17 cellular contexts compared by ENCODE assay signal in the genomic region with DNA sequence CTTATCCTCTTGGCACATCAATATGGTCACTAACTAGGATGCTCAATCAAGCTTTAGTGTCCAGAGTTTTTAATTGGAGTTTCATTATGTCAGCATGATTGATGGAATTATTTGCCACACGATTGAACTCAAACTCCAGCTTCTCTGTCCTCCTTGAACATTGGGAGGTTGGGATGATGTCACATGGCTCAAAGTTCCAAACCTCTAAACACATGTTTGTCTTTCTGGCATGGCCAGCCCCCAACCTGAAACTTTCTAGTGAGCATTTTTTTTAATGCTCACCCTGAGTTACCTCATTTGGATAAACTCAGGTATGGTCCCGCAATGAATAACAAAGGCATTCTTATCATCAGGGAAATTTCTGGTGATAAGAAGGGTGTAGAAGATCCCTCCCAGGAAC.
A peak's percentile ranks its signal among the peaks of the same experiment; 100 is the strongest.
DNase-seq lines count a peak whose midpoint lies in the region; ATAC-seq, FAIRE-seq and TF ChIP-seq lines count a peak whose summit lies in the region.
"Had no signal": no experiment of that assay in that cellular context is flagged by ENCODE, and none has a peak within 500 bp of the region (broad histone marks: within the 10 kb centered on the region; RNA-seq: fewer than 3 reads in every experiment).

No MANE protein-coding gene starts in this region.

- H3K27ac ChIP-seq in HepG2 (ENCODE audit: extremely low read length, insufficient read depth, low read length) (no peak overlapping the region), trophoblast cell (ENCODE audit: low read depth, low read length) (no peak overlapping the region)

- H3K27ac Mint-ChIP-seq in activated T-helper 17 cell treated with anti-CD3 and anti-CD28 coated beads, Interleukin-2, amount 50 U/mL, for 72 hours: no peak overlapping the region
- H3K27ac Mint-ChIP-seq: CD4-positive, CD25-positive, alpha-beta regulatory T cell; CD8-positive, alpha-beta T cell had no signal

- H3K79me1 ChIP-seq in trophoblast cell (ENCODE audit: low read length): peaks cover 5% of the 10 kb centered on the region

- no peak overlapping the region for H4K91ac ChIP-seq in trophoblast cell (ENCODE audit: low read depth, low read length)

- FAIRE-seq in HTR-8/SVneo (lab: Jason Lieb, UNC) (peak; percentile 60), HepG2 (lab: Jason Lieb, UNC) (peak; percentile 70)
- FAIRE-seq: G401.6, GM12892, H54 had no signal

- TF ChIP-seq POLR2A in HepG2 (IDR thresholded peaks at IDR 0.05; ENCODE audit: insufficient read depth in 1 of 2, low read depth in 2 of 2, low read length in 2 of 2): no peak

- no peak for TF ChIP-seq CTCF in HepG2 (CRISPR knock-in tag; IDR thresholded peaks at IDR 0.05)

- H3K4me3 ChIP-seq in HepG2 (replicated peaks in 1 of 3; ENCODE audit: insufficient read depth in 1 of 3, low read depth in 2 of 3, low read length in 3 of 3): no peak overlapping the region
- H3K4me3 ChIP-seq in trophoblast cell (ENCODE audit: low read depth, low read length): no peak overlapping the region
- H3K4me3 ChIP-seq: HAP-1 had no signal

- H3K27me3 Mint-ChIP-seq in activated T-helper 17 cell treated with anti-CD3 and anti-CD28 coated beads, Interleukin-2, amount 50 U/mL, for 72 hours: peaks cover 4% of the 10 kb centered on the region

- H3K4me2 ChIP-seq in HepG2 (ENCODE audit: low read depth, low read length): no peak overlapping the region
- H3K4me2 ChIP-seq in trophoblast cell (ENCODE audit: low read length): no peak overlapping the region

- H3K79me2 ChIP-seq in HepG2 (ENCODE audit: insufficient read depth, low read length) (no peaks in the 10 kb centered on the region), trophoblast cell (ENCODE audit: control insufficient read depth, insufficient read depth, low read length, poor library complexity) (no peaks in the 10 kb centered on the region)

- H2AK5ac ChIP-seq in trophoblast cell (ENCODE audit: low read length): no peak overlapping the region

- DNase-seq in HTR-8/SVneo (ENCODE audit: insufficient read length, low spot score) (no peak), HepG2 (ENCODE audit: low spot score) (peak; percentile 49), trophoblast cell (no peak), NCI-H2227 (lab: John Stamatoyannopoulos, UW; ENCODE audit: unreplicated experiment) (no peak)
- DNase-seq in effector CD4-positive, alpha-beta T cell: no peak
- DNase-seq: C1 segment of cervical spinal cord; Caco-2; CD4-positive, CD25-positive, alpha-beta regulatory T cell; CD8-positive, alpha-beta T cell; DMS153; DND-41; GOT3 had no signal

- POLR2A ChIA-PET in HepG2 (lab: Yijun Ruan, JAX): no interaction called here

- TF ChIP-seq RAD21 in HepG2 (CRISPR knock-in tag; IDR thresholded peaks at IDR 0.05): no peak

- no peak overlapping the region for H2BK120ac ChIP-seq in trophoblast cell (ENCODE audit: insufficient read depth, low read length, poor library complexity)

- no peak overlapping the region for H4K12ac ChIP-seq in trophoblast cell (ENCODE audit: low read depth, low read length)

- no peak overlapping the region for H3K23ac ChIP-seq in trophoblast cell (ENCODE audit: low read length)

- BruUV-seq in HepG2 (replicated peaks; lab: Mats Ljungman, UMichigan): no TSS peak

- intact Hi-C loops in HepG2 (cut with micrococcal nuclease; ENCODE audit: unreplicated experiment): no loop called here

- H2BK12ac ChIP-seq in trophoblast cell (ENCODE audit: low read length): peak overlapping the region; percentile 80

- no peak overlapping the region for H2BK5ac ChIP-seq in trophoblast cell (ENCODE audit: low read depth, low read length, poor library complexity)

- H2AFZ ChIP-seq in HepG2 (ENCODE audit: low read length): no peak overlapping the region
- no peak overlapping the region for H2AFZ ChIP-seq in trophoblast cell (ENCODE audit: insufficient read depth, low read length, poor library complexity)

- H3K36me3 Mint-ChIP-seq in activated T-helper 17 cell treated with anti-CD3 and anti-CD28 coated beads, Interleukin-2, amount 50 U/mL, for 72 hours (ENCODE audit: low read depth): no peaks in the 10 kb centered on the region
- H3K36me3 Mint-ChIP-seq: CD4-positive, CD25-positive, alpha-beta regulatory T cell; CD8-positive, alpha-beta T cell had no signal

- H4K20me1 ChIP-seq in HepG2 (ENCODE audit: insufficient read depth, low read length): no peaks in the 10 kb centered on the region

- no peak overlapping the region for H3K14ac ChIP-seq in trophoblast cell (ENCODE audit: low read length)

- H3K4ac ChIP-seq in trophoblast cell (ENCODE audit: low read depth, low read length): no peak overlapping the region

- H3K4me1 Mint-ChIP-seq in activated T-helper 17 cell treated with anti-CD3 and anti-CD28 coated beads, Interleukin-2, amount 50 U/mL, for 72 hours: peaks cover 1% of the 10 kb centered on the region

- H3K4me1 ChIP-seq in HepG2 (ENCODE audit: insufficient read depth, low read length): peaks cover 49% of the 10 kb centered on the region
- peaks cover 0 to 8% of the 10 kb centered on the region in 2 experiments for H3K4me1 ChIP-seq in trophoblast cell (ENCODE audit: control insufficient read depth in 1 of 2, insufficient read depth in 2 of 2, low read length in 2 of 2)

- H3K9ac ChIP-seq in HepG2 (ENCODE audit: insufficient read depth, low read depth, low read length): no peak overlapping the region
- no peak overlapping the region for H3K9ac ChIP-seq in trophoblast cell (ENCODE audit: low read length)

- 10% methylated on average over 2 of the region's 2 CpGs for WGBS in HepG2 (ENCODE audit: low lambda C conversion rate)
- no CpG with 5 or more reads among the region's 2 CpGs for WGBS in trophoblast cell (ENCODE audit: extremely low coverage, insufficient coverage, insufficient read length)

- ATAC-seq in HepG2: no peak
- ATAC-seq in activated T-helper 17 cell treated with anti-CD3 and anti-CD28 coated beads, Interleukin-2, amount 50 U/mL, for 72 hours (replicated peaks): no peak
- ATAC-seq: CD8-positive, alpha-beta T cell had no signal

- H3K36me3 ChIP-seq in HepG2 (replicated peaks in 1 of 2; ENCODE audit: control insufficient read depth in 1 of 2, insufficient read depth in 2 of 2, low read length in 2 of 2) (no peaks in the 10 kb centered on the region), trophoblast cell (ENCODE audit: control insufficient read depth in 1 of 2, insufficient read depth in 2 of 2, low read length in 2 of 2) (no peaks in the 10 kb centered on the region)
- H3K36me3 ChIP-seq: HAP-1 had no signal

- H3K9me3 ChIP-seq in HepG2 (ENCODE audit: low read length): no peaks in the 10 kb centered on the region
- H3K9me3 ChIP-seq in trophoblast cell (ENCODE audit: insufficient read depth, low read depth, low read length): no peaks in the 10 kb centered on the region
- H3K9me3 ChIP-seq: Caco-2, HAP-1 had no signal

- CTCF ChIA-PET in HepG2 (lab: Yijun Ruan, JAX; ENCODE audit: low intra/inter-chr PET ratio, low total read pairs): no interaction called here

- in situ Hi-C loops in HepG2 (cut with HindIII; ENCODE audit: extremely low pct_ligation_motif_present, low pct_unique_long_range_greater_than_20kb): no loop called here

- H3K4me3 Mint-ChIP-seq in activated T-helper 17 cell treated with anti-CD3 and anti-CD28 coated beads, Interleukin-2, amount 50 U/mL, for 72 hours: no peak overlapping the region
- H3K4me3 Mint-ChIP-seq: CD4-positive, CD25-positive, alpha-beta regulatory T cell; CD8-positive, alpha-beta T cell had no signal

- H3K18ac ChIP-seq in trophoblast cell (ENCODE audit: low read length): no peak overlapping the region

- peaks cover 3% of the 10 kb centered on the region for H3K9me3 Mint-ChIP-seq in activated T-helper 17 cell treated with anti-CD3 and anti-CD28 coated beads, Interleukin-2, amount 50 U/mL, for 72 hours
- H3K9me3 Mint-ChIP-seq: CD8-positive, alpha-beta T cell had no signal

- TF ChIP-seq EP300 in HepG2 (IDR thresholded peaks at IDR 0.05; ENCODE audit: low read depth in 2 of 2, low read length in 2 of 2) (0 out of 4 replicates have a peak, but pooled peaks of 1 of the 2 experiments have one; percentile 21), HepG2 (CRISPR knock-in tag; IDR thresholded peaks at IDR 0.05; ENCODE audit: borderline replicate concordance) (no peak)

- no peaks in the 10 kb centered on the region for H3K27me3 ChIP-seq in HepG2 (ENCODE audit: control insufficient read depth in 1 of 2, insufficient read depth in 2 of 2, low read length in 2 of 2)
- H3K27me3 ChIP-seq in trophoblast cell (ENCODE audit: insufficient read depth, low read length): no peaks in the 10 kb centered on the region

- H4K8ac ChIP-seq in trophoblast cell (ENCODE audit: low read depth, low read length): no peak overlapping the region

TF ChIP-seq in HepG2, 621 proteins besides CTCF, POLR2A, EP300 and RAD21 (continues in another document):
- TF ChIP-seq SAP130 (CRISPR knock-in tag; IDR thresholded peaks at IDR 0.05; ENCODE audit: low read depth): peak; percentile 31; the same call in 1 of the 2 replicates
- TF ChIP-seq ZNF530 (CRISPR knock-in tag; IDR thresholded peaks at IDR 0.05; ENCODE audit: low read depth): no peak
- TF ChIP-seq ZNF136 (CRISPR knock-in tag; IDR thresholded peaks at IDR 0.05; ENCODE audit: low read depth): no peak
- no peak for TF ChIP-seq ZNF607 (CRISPR knock-in tag; IDR thresholded peaks at IDR 0.05; ENCODE audit: borderline replicate concordance)
- no peak for TF ChIP-seq ZNF337 (CRISPR knock-in tag; IDR thresholded peaks at IDR 0.05; ENCODE audit: borderline replicate concordance, low read depth)
- TF ChIP-seq ISL2 (CRISPR knock-in tag; IDR thresholded peaks at IDR 0.05): no peak
- peak; percentile 80 for TF ChIP-seq BCL6 (CRISPR knock-in tag; IDR thresholded peaks at IDR 0.05)
- TF ChIP-seq ZNF207 (IDR thresholded peaks at IDR 0.05; ENCODE audit: borderline replicate concordance): no peak
- TF ChIP-seq ZSCAN22 (CRISPR knock-in tag; IDR thresholded peaks at IDR 0.05): no peak
- TF ChIP-seq, protein P1, sequence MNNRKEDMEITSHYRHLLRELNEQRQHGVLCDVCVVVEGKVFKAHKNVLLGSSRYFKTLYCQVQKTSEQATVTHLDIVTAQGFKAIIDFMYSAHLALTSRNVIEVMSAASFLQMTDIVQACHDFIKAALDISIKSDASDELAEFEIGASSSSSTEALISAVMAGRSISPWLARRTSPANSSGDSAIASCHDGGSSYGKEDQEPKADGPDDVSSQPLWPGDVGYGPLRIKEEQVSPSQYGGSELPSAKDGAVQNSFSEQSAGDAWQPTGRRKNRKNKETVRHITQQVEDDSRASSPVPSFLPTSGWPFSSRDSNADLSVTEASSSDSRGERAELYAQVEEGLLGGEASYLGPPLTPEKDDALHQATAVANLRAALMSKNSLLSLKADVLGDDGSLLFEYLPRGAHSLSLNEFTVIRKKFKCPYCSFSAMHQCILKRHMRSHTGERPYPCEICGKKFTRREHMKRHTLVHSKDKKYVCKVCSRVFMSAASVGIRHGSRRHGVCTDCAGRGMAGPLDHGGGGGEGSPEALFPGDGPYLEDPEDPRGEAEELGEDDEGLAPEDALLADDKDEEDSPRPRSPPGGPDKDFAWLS (CRISPR knock-in tag; IDR thresholded peaks at IDR 0.05; ENCODE audit: borderline replicate concordance): no peak
